ENCODE assay signal across 12 cellular contexts in genomic region chr3:25454411-25454927, GRCh38. TPM values are rescaled to one million over a fixed set of nuclear protein-coding genes. Genes with fewer than 3 reads are reported as not detected.
DNase-seq lines count a peak whose midpoint lies in the region; FAIRE-seq and TF ChIP-seq lines count a peak whose summit lies in the region.
"Had no signal": no experiment of that assay in that cellular context is flagged by ENCODE, and none has a peak within 500 bp of the region (broad histone marks: within the 10 kb centered on the region; RNA-seq: fewer than 3 reads in every experiment).

No MANE protein-coding gene starts in this region.

- H3K9me3 ChIP-seq in ascending aorta = no peaks in the 10 kb centered on the region
- H3K9me3 ChIP-seq in tibial nerve = no peaks in the 10 kb centered on the region

- H3K27ac Mint-ChIP-seq in endothelial cell (ENCODE audit: unreplicated experiment) = no peak overlapping the region
- H3K27ac Mint-ChIP-seq: activated CD4-positive, alpha-beta T cell treated with anti-CD3 and anti-CD28 coated beads for 36 hours; activated naive CD4-positive, alpha-beta T cell treated with anti-CD3 and anti-CD28 coated beads for 36 hours had no signal

- H3K36me3 Mint-ChIP-seq in endothelial cell (ENCODE audit: low read depth, unreplicated experiment) = no peaks in the 10 kb centered on the region

- TF ChIP-seq CTCF in ascending aorta (IDR thresholded peaks at IDR 0.05) (no peak), tibial nerve (IDR thresholded peaks at IDR 0.05) (no peak), endothelial cell (IDR thresholded peaks at IDR 0.05; ENCODE audit: unreplicated experiment) (no peak)

- TF ChIP-seq EP300 in tibial nerve (IDR thresholded peaks at IDR 0.05) = no peak

- no peak overlapping the region for H3K4me3 Mint-ChIP-seq in endothelial cell (ENCODE audit: unreplicated experiment)
- H3K4me3 Mint-ChIP-seq: activated CD4-positive, alpha-beta T cell treated with anti-CD3 and anti-CD28 coated beads for 36 hours; activated naive CD4-positive, alpha-beta T cell treated with anti-CD3 and anti-CD28 coated beads for 36 hours had no signal

- TF ChIP-seq POLR2A in H54 (IDR thresholded peaks at IDR 0.05; ENCODE audit: low read depth, low read length) = no peak
- no peak for TF ChIP-seq POLR2A in tibial nerve (IDR thresholded peaks at IDR 0.05)

- H3K27ac ChIP-seq in ascending aorta (peak overlapping the region; percentile 60 to 64), tibial nerve (peak overlapping the region; percentile 29 to 87 (median 67))
- H3K27ac ChIP-seq: HL-60 had no signal

- no peaks in the 10 kb centered on the region for H3K9me3 Mint-ChIP-seq in endothelial cell (ENCODE audit: unreplicated experiment)
- H3K9me3 Mint-ChIP-seq: activated naive CD4-positive, alpha-beta T cell treated with anti-CD3 and anti-CD28 coated beads for 36 hours had no signal

- peak; percentile 52 for FAIRE-seq in H54 (lab: Jason Lieb, UNC)
- no peak for FAIRE-seq in urothelium cell line (lab: Jason Lieb, UNC)
- FAIRE-seq: G401.6, RCC 7860 had no signal

- peaks cover 16% of the 10 kb centered on the region for H3K4me1 Mint-ChIP-seq in endothelial cell (ENCODE audit: unreplicated experiment)
- H3K4me1 Mint-ChIP-seq: activated CD4-positive, alpha-beta T cell treated with anti-CD3 and anti-CD28 coated beads for 36 hours had no signal

- no peaks in the 10 kb centered on the region for H3K27me3 Mint-ChIP-seq in endothelial cell (ENCODE audit: unreplicated experiment)

- intact Hi-C loops in ascending aorta (cut with DNase I) = no loop called here

- H3K27me3 ChIP-seq in ascending aorta (no peaks in the 10 kb centered on the region), tibial nerve (no peaks in the 10 kb centered on the region)

- peak overlapping the region in 1 of 2 donors; percentile 52 for H3K4me3 ChIP-seq in ascending aorta
- H3K4me3 ChIP-seq in tibial nerve = peak overlapping the region in 2 of 4 donors; percentile 6 to 13

- 27 to 29% methylated on average over 5 of the region's 5 CpGs for WGBS in tibial nerve, 2 donors

- peaks cover 4 to 20% of the 10 kb centered on the region in 2 donors for H3K4me1 ChIP-seq in ascending aorta
- peaks cover 0 to 79% (median 32%) of the 10 kb centered on the region in 4 donors for H3K4me1 ChIP-seq in tibial nerve

- no peak for DNase-seq in H54 (ENCODE audit: insufficient read length, low spot score)
- no peak for DNase-seq in ascending aorta (ENCODE audit: low spot score in 2 of 2)
- DNase-seq in kidney tubule cell (ENCODE audit: low spot score) = peak; percentile 20
- DNase-seq in tibial nerve (ENCODE audit: low spot score in 2 of 2) = no peak
- DNase-seq in endothelial cell (ENCODE audit: low spot score) = no peak
- no peak for DNase-seq in activated T-cell treated with anti-CD3 and anti-CD28 coated beads, Interleukin-2, amount 50 U/mL, for 48 hours
- no peak for DNase-seq in urothelium cell line (ENCODE audit: low spot score)
- DNase-seq: activated CD4-positive, alpha-beta T cell treated with anti-CD3 and anti-CD28 coated beads for 36 hours; activated naive CD4-positive, alpha-beta T cell treated with anti-CD3 and anti-CD28 coated beads for 36 hours had no signal

- no peaks in the 10 kb centered on the region for H3K36me3 ChIP-seq in ascending aorta
- no peaks in the 10 kb centered on the region for H3K36me3 ChIP-seq in tibial nerve

RNA-seq across cellular contexts. Expression of gene RARB, which starts 26.4 kb away (rescaled TPM):
- total RNA-seq in ascending aorta (52.7 TPM), tibial nerve (10 to 100 TPM in 3 of 4 donors, 1 to 10 TPM in 1; 9.3 to 22.6 (median 15.1) TPM), endothelial cell (ENCODE audit: unreplicated experiment) (not detected)
- total RNA-seq: activated CD4-positive, alpha-beta T cell treated with anti-CD3 and anti-CD28 coated beads for 36 hours; activated naive CD4-positive, alpha-beta T cell treated with anti-CD3 and anti-CD28 coated beads for 36 hours had no signal
